39 cellular contexts compared by ENCODE assay signal in genomic region chr12:102927220-102927619, GRCh38. TPM values are rescaled to one million over a fixed set of nuclear protein-coding genes. Genes with fewer than 3 reads are reported as not detected.
"Had no signal": no experiment of that assay in that cellular context is flagged by ENCODE, and none has a peak within 500 bp of the region (broad histone marks: within the 10 kb centered on the region; RNA-seq: fewer than 3 reads in every experiment).

No MANE protein-coding gene starts in this region.

- H3K27me3 ChIP-seq: adrenal gland, body of pancreas, brain microvascular endothelial cell, breast epithelium had no signal

- H3K9me3 ChIP-seq: adrenal gland, body of pancreas, breast epithelium had no signal

- H3K4me3 Mint-ChIP-seq: activated B cell treated with CpG ODN at 0.5 μM for 24 hours; activated CD4-positive, alpha-beta memory T cell treated with anti-CD3 and anti-CD28 coated beads for 36 hours; activated CD4-positive, alpha-beta T cell treated with anti-CD3 and anti-CD28 coated beads, Interleukin-2, amount 10 ng/mL, durations not matched to agents 24 days and 14 days; activated CD8-positive, alpha-beta T cell treated with anti-CD3 and anti-CD28 coated beads for 36 hours; activated naive CD4-positive, alpha-beta T cell treated with anti-CD3 and anti-CD28 coated beads for 36 hours; activated naive CD8-positive, alpha-beta T cell treated with anti-CD3 and anti-CD28 coated beads for 36 hours; activated T-cell treated with anti-CD3 and anti-CD28 coated beads, Interleukin-2, amount 50 U/mL, for 4 hours; activated T-cell treated with anti-CD3 and anti-CD28 coated beads, Interleukin-2, amount 50 U/mL, for 72 hours; activated T-helper 1 cell treated with anti-CD3 and anti-CD28 coated beads, Interleukin-12 subunit alpha, Interleukin-12 subunit beta, Interleukin-2, Interleukin-4 antibody, amounts not matched to agents 30 ng/mL and 10 ng/mL and 1 ng/mL, durations not matched to agents 14 hours and 24 hours and 36 hours; activated T-helper 17 cell treated with anti-CD3 and anti-CD28 coated beads, Interleukin-2, amount 50 U/mL, for 72 hours; T-helper 1 cell treated with Interleukin-12 subunit alpha and Interleukin-12 subunit beta and Interleukin-4 antibody, amounts not matched to agents 30 μg/mL and 1 μg/mL, for 36 hours; T-helper 2 cell treated with Interferon-gamma antibody and Interleukin-4, amounts not matched to agents 5 μg/mL and 100 μg/mL, for 36 hours had no signal

- H3K9me3 Mint-ChIP-seq: activated B cell treated with CpG ODN at 0.5 μM for 24 hours; activated CD4-positive, alpha-beta memory T cell treated with anti-CD3 and anti-CD28 coated beads for 36 hours; activated CD4-positive, alpha-beta T cell treated with anti-CD3 and anti-CD28 coated beads, Interleukin-2, amount 10 ng/mL, durations not matched to agents 24 days and 14 days; activated CD8-positive, alpha-beta T cell treated with anti-CD3 and anti-CD28 coated beads for 36 hours; activated naive CD4-positive, alpha-beta T cell treated with anti-CD3 and anti-CD28 coated beads for 36 hours; activated naive CD4-positive, alpha-beta T cell treated with anti-CD3 and anti-CD28 coated beads, Interleukin-2, amount 50 U/mL, for 72 hours; activated naive CD8-positive, alpha-beta T cell treated with anti-CD3 and anti-CD28 coated beads for 36 hours; activated T-cell treated with anti-CD3 and anti-CD28 coated beads, Interleukin-2, amount 50 U/mL, for 4 hours; activated T-cell treated with anti-CD3 and anti-CD28 coated beads, Interleukin-2, amount 50 U/mL, for 72 hours; activated T-helper 1 cell treated with anti-CD3 and anti-CD28 coated beads, Interleukin-12 subunit alpha, Interleukin-12 subunit beta, Interleukin-2, Interleukin-4 antibody, amounts not matched to agents 30 ng/mL and 10 ng/mL and 1 ng/mL, durations not matched to agents 14 hours and 24 hours and 36 hours; T-helper 1 cell treated with Interleukin-12 subunit alpha and Interleukin-12 subunit beta and Interleukin-4 antibody, amounts not matched to agents 30 μg/mL and 1 μg/mL, for 36 hours; T-helper 2 cell treated with Interferon-gamma antibody and Interleukin-4, amounts not matched to agents 5 μg/mL and 100 μg/mL, for 36 hours had no signal

- H3K27ac Mint-ChIP-seq: activated B cell treated with CpG ODN at 0.5 μM for 24 hours; activated CD4-positive, alpha-beta memory T cell treated with anti-CD3 and anti-CD28 coated beads for 36 hours; activated CD4-positive, alpha-beta T cell treated with anti-CD3 and anti-CD28 coated beads, Interleukin-2, amount 10 ng/mL, durations not matched to agents 24 days and 14 days; activated CD8-positive, alpha-beta T cell treated with anti-CD3 and anti-CD28 coated beads for 36 hours; activated naive CD4-positive, alpha-beta T cell treated with anti-CD3 and anti-CD28 coated beads for 36 hours; activated naive CD4-positive, alpha-beta T cell treated with anti-CD3 and anti-CD28 coated beads, Interleukin-2, amount 50 U/mL, for 72 hours; activated naive CD8-positive, alpha-beta T cell treated with anti-CD3 and anti-CD28 coated beads for 36 hours; activated T-cell treated with anti-CD3 and anti-CD28 coated beads, Interleukin-2, amount 50 U/mL, for 72 hours; activated T-helper 1 cell treated with anti-CD3 and anti-CD28 coated beads, Interleukin-12 subunit alpha, Interleukin-12 subunit beta, Interleukin-2, Interleukin-4 antibody, amounts not matched to agents 30 ng/mL and 10 ng/mL and 1 ng/mL, durations not matched to agents 14 hours and 24 hours and 36 hours; activated T-helper 17 cell treated with anti-CD3 and anti-CD28 coated beads, Interleukin-2, amount 50 U/mL, for 72 hours; T-helper 1 cell treated with Interleukin-12 subunit alpha and Interleukin-12 subunit beta and Interleukin-4 antibody, amounts not matched to agents 30 μg/mL and 1 μg/mL, for 36 hours; T-helper 2 cell treated with Interferon-gamma antibody and Interleukin-4, amounts not matched to agents 5 μg/mL and 100 μg/mL, for 36 hours had no signal

- H3K4me1 Mint-ChIP-seq: activated B cell treated with CpG ODN at 0.5 μM for 24 hours; activated CD4-positive, alpha-beta T cell treated with anti-CD3 and anti-CD28 coated beads, Interleukin-2, amount 10 ng/mL, durations not matched to agents 24 days and 14 days; activated naive CD8-positive, alpha-beta T cell treated with anti-CD3 and anti-CD28 coated beads for 36 hours; activated T-helper 17 cell treated with anti-CD3 and anti-CD28 coated beads, Interleukin-2, amount 50 U/mL, for 72 hours had no signal

- H3K36me3 Mint-ChIP-seq: activated CD4-positive, alpha-beta memory T cell treated with anti-CD3 and anti-CD28 coated beads for 36 hours; activated naive CD4-positive, alpha-beta T cell treated with anti-CD3 and anti-CD28 coated beads, Interleukin-2, amount 50 U/mL, for 72 hours; activated naive CD8-positive, alpha-beta T cell treated with anti-CD3 and anti-CD28 coated beads for 36 hours had no signal

- H3K4me3 ChIP-seq: adrenal gland, body of pancreas, breast epithelium had no signal

- FAIRE-seq: astrocyte, TTC549 had no signal

- ATAC-seq: activated CD8-positive, alpha-beta T cell treated with anti-CD3 and anti-CD28 coated beads for 36 hours; activated naive CD4-positive, alpha-beta T cell treated with anti-CD3 and anti-CD28 coated beads, Interleukin-2, amount 50 U/mL, for 72 hours; activated T-cell treated with anti-CD3 and anti-CD28 coated beads, Interleukin-2, amount 50 U/mL, for 4 hours; activated T-cell treated with anti-CD3 and anti-CD28 coated beads, Interleukin-2, amount 50 U/mL, for 72 hours; activated T-helper 17 cell treated with anti-CD3 and anti-CD28 coated beads, Interleukin-2, amount 50 U/mL, for 72 hours; body of pancreas had no signal

- DNase-seq: activated B cell treated with CpG ODN at 0.5 μM for 24 hours; activated CD4-positive, alpha-beta memory T cell treated with anti-CD3 and anti-CD28 coated beads for 36 hours; activated CD4-positive, alpha-beta T cell treated with anti-CD3 and anti-CD28 coated beads for 4 hours; activated CD4-positive, alpha-beta T cell treated with anti-CD3 and anti-CD28 coated beads, Interleukin-2, amount 10 ng/mL, durations not matched to agents 24 days and 14 days; activated CD4-positive, alpha-beta T cell treated with anti-CD3 and anti-CD28 coated beads, Interleukin-2, amount 50 U/mL, for 1 hour; activated CD4-positive, alpha-beta T cell treated with anti-CD3 and anti-CD28 coated beads, Interleukin-2, amount 50 U/mL, for 4 hours; activated CD4-positive, CD25-positive, alpha-beta regulatory T cell treated with anti-CD3 and anti-CD28 coated beads, Interleukin-2, amount 50 U/mL, for 72 hours; activated CD8-positive, alpha-beta memory T cell treated with anti-CD3 and anti-CD28 coated beads, Interleukin-2, amount 50 U/mL, for 4 hours; activated CD8-positive, alpha-beta T cell treated with anti-CD3 and anti-CD28 coated beads for 36 hours; activated effector memory CD4-positive, alpha-beta T cell treated with anti-CD3 and anti-CD28 coated beads, Interleukin-2, amount 50 U/mL, for 16 hours; activated gamma-delta T cell treated with Interleukin-2 at 50 U/mL for 16 hours; activated naive CD4-positive, alpha-beta T cell; activated naive CD4-positive, alpha-beta T cell treated with anti-CD3 and anti-CD28 coated beads for 36 hours; activated naive CD4-positive, alpha-beta T cell treated with anti-CD3 and anti-CD28 coated beads, Interleukin-2, amount 50 U/mL, for 16 hours; activated naive CD8-positive, alpha-beta T cell treated with anti-CD3 and anti-CD28 coated beads for 36 hours; activated T-cell treated with anti-CD3 and anti-CD28 coated beads for 4 hours; activated T-cell treated with anti-CD3 and anti-CD28 coated beads, Interleukin-2, amount 50 U/mL, for 1 hour; activated T-cell treated with anti-CD3 and anti-CD28 coated beads, Interleukin-2, amount 50 U/mL, for 4 hours; activated T-cell treated with anti-CD3 and anti-CD28 coated beads, Interleukin-2, amount 50 U/mL, for 72 hours; adrenal gland; amniotic stem cell; aorta; body of pancreas; brain microvascular endothelial cell; central memory CD4-positive, alpha-beta T cell; T-helper 1 cell; T-helper 2 cell; T-helper 9 cell had no signal

- H3K4me1 ChIP-seq: adrenal gland, body of pancreas, breast epithelium had no signal

- H3K27ac ChIP-seq: adrenal gland, body of pancreas, brain microvascular endothelial cell, breast epithelium, VCaP had no signal

- H3K36me3 ChIP-seq: adrenal gland, brain microvascular endothelial cell, breast epithelium had no signal

RNA-seq across cellular contexts. Expression of gene PAH, which starts 10.2 kb away (rescaled TPM):
- total RNA-seq: activated B cell treated with CpG ODN at 0.5 μM for 24 hours; activated CD4-positive, alpha-beta memory T cell treated with anti-CD3 and anti-CD28 coated beads for 36 hours; activated CD4-positive, alpha-beta T cell treated with anti-CD3 and anti-CD28 coated beads, Interleukin-2, amount 10 ng/mL, durations not matched to agents 24 days and 14 days; activated CD8-positive, alpha-beta memory T cell treated with anti-CD3 and anti-CD28 coated beads for 36 hours; activated CD8-positive, alpha-beta T cell treated with anti-CD3 and anti-CD28 coated beads for 36 hours; activated naive CD4-positive, alpha-beta T cell treated with anti-CD3 and anti-CD28 coated beads for 36 hours; activated naive CD8-positive, alpha-beta T cell treated with anti-CD3 and anti-CD28 coated beads for 36 hours; activated T-helper 1 cell treated with anti-CD3 and anti-CD28 coated beads, Interleukin-12 subunit alpha, Interleukin-12 subunit beta, Interleukin-2, Interleukin-4 antibody, amounts not matched to agents 30 ng/mL and 10 ng/mL and 1 ng/mL, durations not matched to agents 14 hours and 24 hours and 36 hours; aorta; astrocyte; cardiac septum had no signal
- polyA plus RNA-seq: aorta had no signal

RNA-seq across cellular contexts. Expression of gene ASCL1, which starts 30.3 kb away (rescaled TPM):
- total RNA-seq: activated B cell treated with CpG ODN at 0.5 μM for 24 hours; activated CD4-positive, alpha-beta memory T cell treated with anti-CD3 and anti-CD28 coated beads for 36 hours; activated CD8-positive, alpha-beta memory T cell treated with anti-CD3 and anti-CD28 coated beads for 36 hours; activated CD8-positive, alpha-beta T cell treated with anti-CD3 and anti-CD28 coated beads for 36 hours; activated naive CD4-positive, alpha-beta T cell treated with anti-CD3 and anti-CD28 coated beads for 36 hours; activated naive CD8-positive, alpha-beta T cell treated with anti-CD3 and anti-CD28 coated beads for 36 hours; activated T-cell treated with anti-CD3 and anti-CD28 coated beads, Interleukin-2, amount 50 U/mL, for 4 hours; activated T-cell treated with anti-CD3 and anti-CD28 coated beads, Interleukin-2, amount 50 U/mL, for 72 hours; activated T-helper 17 cell treated with anti-CD3 and anti-CD28 coated beads, Interleukin-2, amount 50 U/mL, for 72 hours; aorta; astrocyte; body of pancreas; cardiac septum had no signal
- polyA plus RNA-seq: aorta had no signal
